Comparison of ENCODE assay signal across 8 cellular contexts in the genomic region with DNA sequence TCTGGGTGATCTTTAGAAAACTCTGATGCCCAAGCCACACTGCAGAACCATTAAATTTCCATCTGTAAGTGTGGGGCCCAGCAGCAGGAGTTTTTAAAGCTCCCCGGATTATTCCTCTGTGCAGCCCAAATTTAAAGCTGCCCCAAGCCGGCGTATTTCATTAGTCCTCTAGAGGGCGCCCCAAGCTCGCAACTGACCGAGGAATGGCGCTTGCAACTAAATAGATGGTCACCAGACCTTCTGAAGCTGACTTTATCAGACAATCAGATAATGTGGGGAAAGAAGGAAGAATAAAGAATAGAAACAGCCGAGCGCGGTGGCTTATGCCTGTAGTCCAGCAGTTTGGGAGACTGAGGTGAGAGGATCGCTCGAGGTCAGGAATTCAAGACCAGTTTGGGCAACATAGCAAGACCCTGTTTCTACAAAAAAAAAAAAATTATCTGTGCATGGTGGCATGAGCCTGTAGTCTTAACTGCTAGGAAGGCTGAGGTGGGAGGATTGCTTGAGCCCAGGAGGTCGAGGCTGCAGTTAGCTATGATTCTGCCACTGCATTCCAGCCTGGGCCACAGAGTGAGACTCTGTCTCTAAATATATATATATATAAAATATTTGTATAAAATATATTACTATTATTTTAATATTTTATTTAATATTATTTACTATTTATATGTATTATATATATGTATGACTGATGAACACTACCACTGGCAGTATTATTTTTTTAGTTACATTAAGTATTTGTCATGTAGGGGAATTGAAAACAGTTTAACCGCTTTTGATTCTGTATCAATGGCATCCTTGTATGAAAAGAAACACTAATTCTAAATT. TPM values are rescaled to one million over a fixed set of nuclear protein-coding genes. Genes with fewer than 3 reads are reported as not detected.
DNase-seq lines count a peak whose midpoint lies in the region; ATAC-seq, FAIRE-seq and TF ChIP-seq lines count a peak whose summit lies in the region.

No MANE protein-coding gene starts in this region.

- H3K9me3 ChIP-seq in keratinocyte (ENCODE audit: control insufficient read depth, low read depth, low read length) = no peaks in the 10 kb centered on the region

- H3K27me3 ChIP-seq in keratinocyte (ENCODE audit: control insufficient read depth, extremely low read depth, insufficient read depth, low read length) = peaks cover 8% of the 10 kb centered on the region

- TF ChIP-seq POLR2A in NB4 (IDR thresholded peaks at IDR 0.05; ENCODE audit: extremely low read depth, insufficient read length) = no peak

- ATAC-seq in GM18511 (IDR thresholded peaks at IDR 0.05; ENCODE audit: unreplicated experiment) = peak; percentile 70
- ATAC-seq in GM21515 (IDR thresholded peaks at IDR 0.05; ENCODE audit: unreplicated experiment) = no peak

- H3K36me3 ChIP-seq in keratinocyte (ENCODE audit: control insufficient read depth in 2 of 2, extremely low read depth in 1 of 2, insufficient read depth in 2 of 2, low read length in 2 of 2) = no peaks in the 10 kb centered on the region

- H3K4me3 ChIP-seq in NB4 (ENCODE audit: low read depth, low read length) (no peak overlapping the region), keratinocyte (ENCODE audit: control insufficient read depth in 2 of 3, extremely low read depth in 1 of 3, insufficient read depth in 2 of 3, low read depth in 1 of 3, low read length in 3 of 3) (no peak overlapping the region)

- no TSS peak for BruUV-seq in MCF 10A (replicated peaks; lab: Mats Ljungman, UMichigan)

- H2AFZ ChIP-seq in keratinocyte (ENCODE audit: control insufficient read depth, low read length) = no peak overlapping the region

- H3K9me3 Mint-ChIP-seq in MCF 10A (ENCODE audit: unreplicated experiment) = no peaks in the 10 kb centered on the region

- peak; percentile 25 to 54 for DNase-seq in AML-193 (lab: John Stamatoyannopoulos, UW)
- DNase-seq in NB4 (ENCODE audit: low read depth) = peak; percentile 67
- DNase-seq in SW480 (ENCODE audit: low spot score) = peak; percentile 54
- peak; percentile 63 for DNase-seq in MCF 10A (ENCODE audit: unreplicated experiment)
- no peak for DNase-seq in keratinocyte (ENCODE audit: low read depth, low spot score)
- DNase-seq in stimulated activated CD4-positive, alpha-beta T cell treated with anti-CD3 and anti-CD28 coated beads, Interleukin-4, amount 100 ng/mL, for 48 hours (ENCODE audit: low read depth in 2 of 2) = peak; percentile 43 to 51

- no peak for FAIRE-seq in keratinocyte (lab: Jason Lieb, UNC)

- POLR2A ChIA-PET in MCF 10A (lab: Yijun Ruan, JAX) = interaction anchor here (0.7 to 1.1 kb wide), 4 partner anchors 18 to 701 kb away, joined by 3 to 12 read pairs (median 4); no protein-coding TSS in a partner anchor

- CTCF ChIA-PET in MCF 10A (lab: Yijun Ruan, JAX) = interaction anchor here (0.5 to 19.1 kb wide), 73 partner anchors 9 to 1200 kb away, joined by 3 to 577 read pairs (median 4); no protein-coding TSS in a partner anchor

- no peaks in the 10 kb centered on the region for H3K4me1 Mint-ChIP-seq in MCF 10A (ENCODE audit: insufficient read depth, unreplicated experiment)

- dilution Hi-C loops in keratinocyte (cut with MboI; ENCODE audit: extremely low pct_ligation_motif_present, low sequenced_read_pairs) = loop anchor here (25.0 kb wide), 1 partner anchor 633 kb away; no protein-coding TSS in a partner anchor

- no peaks in the 10 kb centered on the region for H3K36me3 Mint-ChIP-seq in MCF 10A (ENCODE audit: insufficient read depth, unreplicated experiment)

- no peaks in the 10 kb centered on the region for H3K4me1 ChIP-seq in keratinocyte (ENCODE audit: control insufficient read depth, extremely low read depth, insufficient read depth, low read length)

- H3K9me1 ChIP-seq in keratinocyte (ENCODE audit: control insufficient read depth, extremely low read depth, insufficient read depth, low read length) = no peaks in the 10 kb centered on the region

- H3K79me2 ChIP-seq in keratinocyte (ENCODE audit: control insufficient read depth, insufficient read depth, low read length) = no peaks in the 10 kb centered on the region

- no peak overlapping the region for H3K27ac Mint-ChIP-seq in MCF 10A (ENCODE audit: low read depth, unreplicated experiment)

- H3K4me3 Mint-ChIP-seq in MCF 10A (ENCODE audit: unreplicated experiment) = no peak overlapping the region

- H3K27me3 Mint-ChIP-seq in MCF 10A (ENCODE audit: insufficient read depth, unreplicated experiment) = peaks cover 88% of the 10 kb centered on the region

- H4K20me1 ChIP-seq in keratinocyte (ENCODE audit: control insufficient read depth, extremely low read depth, insufficient read depth, low read length) = no peaks in the 10 kb centered on the region

- no peak overlapping the region for H3K9ac ChIP-seq in keratinocyte (ENCODE audit: control insufficient read depth, extremely low read depth, insufficient read depth, low read length)

- H3K27ac ChIP-seq in keratinocyte (ENCODE audit: control insufficient read depth, insufficient read depth, low read length) = no peak overlapping the region

- intact Hi-C loops in MCF 10A (cut with micrococcal nuclease) = loop anchor here (1.0 kb wide), 3 partner anchors 17 to 627 kb away; no protein-coding TSS in a partner anchor

- H3K4me2 ChIP-seq in keratinocyte (ENCODE audit: control insufficient read depth, extremely low read depth, insufficient read depth, low read depth, low read length) = no peak overlapping the region

- TF ChIP-seq CTCF in NB4 (IDR thresholded peaks at IDR 0.05; ENCODE audit: low read depth, low read length) = peak; percentile 88
- TF ChIP-seq CTCF in MCF 10A (IDR thresholded peaks at IDR 0.05; ENCODE audit: unreplicated experiment) = peak; percentile 88
- peak; percentile 69 to 84 (median 82) for TF ChIP-seq CTCF in keratinocyte (optimal IDR thresholded peaks at IDR 0.05 in 1 of 3, IDR thresholded peaks at IDR 0.05 in 1 of 3, conservative IDR thresholded peaks at IDR 0.05 in 1 of 3; ENCODE audit: extremely low read depth in 1 of 3, insufficient read depth in 2 of 3, low read length in 3 of 3)

RNA-seq across cellular contexts. Expression of gene OTOR, which starts 56.0 kb away (rescaled TPM):
- total RNA-seq in MCF 10A (2022) = not detected in 2 replicates
- not detected in 3 replicates for polyA plus RNA-seq in keratinocyte
- not detected for polyA plus RNA-seq in keratinocyte (2011; ENCODE audit: low read depth)
- polyA plus RNA-seq in keratinocyte (2011; cell fraction: cytosol; rRNA removed) = not detected in 2 replicates
- not detected in 2 replicates for polyA plus RNA-seq in keratinocyte (2011; cell fraction: nucleus; rRNA removed)
- polyA plus RNA-seq in keratinocyte (2012; ENCODE audit: low replicate concordance) = not detected in 2 replicates
- polyA minus RNA-seq in keratinocyte = not detected in 3 replicates
- polyA minus RNA-seq in keratinocyte (2011; cell fraction: cytosol; rRNA and poly(A)+ RNA removed) = not detected
- not detected in 2 replicates for polyA minus RNA-seq in keratinocyte (2011; cell fraction: nucleus; rRNA and poly(A)+ RNA removed)
